Comparison of ENCODE assay signal across 25 cellular contexts in genomic region chr14:77970646-77971045, GRCh38.
"Had no signal": no experiment of that assay in that cellular context is flagged by ENCODE, and none has a peak within 500 bp of the region (broad histone marks: within the 10 kb centered on the region; RNA-seq: fewer than 3 reads in every experiment).

No MANE protein-coding gene starts in this region.

- H3K27ac ChIP-seq: coronary artery, dorsolateral prefrontal cortex, esophagus muscularis mucosa, gastrocnemius medialis, heart right ventricle, left lung had no signal

- DNase-seq: dermis blood vessel endothelial cell; dorsolateral prefrontal cortex; effector CD4-positive, alpha-beta T cell; effector memory CD4-positive, alpha-beta T cell; foreskin melanocyte; gastrocnemius medialis; glutamatergic neuron; head of caudate nucleus; heart right ventricle; hippocampal formation; left cardiac atrium; left lung; left ventricle myocardium superior; mammary epithelial cell; midbrain; mucosa of descending colon; naive B cell; naive thymus-derived CD8-positive, alpha-beta T cell had no signal

- H3K36me3 ChIP-seq: esophagus muscularis mucosa, gastrocnemius medialis, heart right ventricle, left lung had no signal

- ATAC-seq: heart right ventricle; left cardiac atrium; left lung; left ventricle myocardium superior; mucosa of descending colon; naive thymus-derived CD8-positive, alpha-beta T cell had no signal

- H3K9me3 ChIP-seq: esophagus muscularis mucosa, gastrocnemius medialis, heart right ventricle, left lung, mucosa of descending colon had no signal

- H3K4me3 ChIP-seq: coronary artery, dorsolateral prefrontal cortex, esophagus muscularis mucosa, gastrocnemius medialis, heart right ventricle, left lung, lung, mucosa of descending colon had no signal

- FAIRE-seq: colon, endothelial cell of umbilical vein, islet of Langerhans, keratinocyte had no signal
